Comparison of ENCODE assay signal across 2 cellular contexts in the genomic region with DNA sequence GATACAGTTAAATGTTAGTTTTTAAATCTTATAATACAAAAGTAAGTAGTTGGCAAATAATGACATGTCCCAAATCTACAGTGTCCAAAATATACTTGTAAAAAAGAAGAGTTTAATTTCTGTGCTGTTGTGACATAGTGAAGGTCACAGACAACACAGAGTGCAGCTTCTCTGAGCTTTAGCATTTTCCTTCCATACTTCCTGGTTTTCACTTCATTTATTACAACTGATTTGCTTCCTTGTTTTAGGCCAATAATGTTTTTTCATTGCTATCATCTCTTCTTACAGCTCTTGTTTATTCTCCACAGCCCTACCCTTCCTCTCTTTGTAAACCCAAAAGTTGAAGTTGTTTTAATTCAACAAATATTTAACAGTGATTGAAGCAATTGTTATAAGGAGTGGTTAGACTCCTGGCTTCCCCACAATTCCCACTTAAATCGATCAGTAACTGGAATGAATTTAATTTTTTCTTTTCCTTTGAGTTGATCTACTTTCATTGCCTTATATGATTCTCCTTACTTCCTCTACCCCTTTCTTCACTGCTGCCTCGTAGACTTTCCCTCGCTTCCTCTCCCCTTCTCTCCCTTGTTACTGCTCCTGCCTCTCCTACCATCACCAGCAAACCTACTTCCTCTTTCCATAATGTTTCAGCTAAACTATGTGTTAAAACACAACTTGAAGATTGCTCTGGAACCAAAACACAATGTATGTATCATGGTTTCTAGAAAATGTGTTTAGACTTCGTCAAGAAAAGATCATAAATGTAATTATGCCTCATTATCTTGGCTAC.
TF ChIP-seq lines count a peak whose summit lies in the region.

No MANE protein-coding gene starts in this region.

TF ChIP-seq in HCT116, 20 proteins besides CTCF, POLR2A, EP300 and RAD21:
- no peak for TF ChIP-seq YY1 (IDR thresholded peaks at IDR 0.05; ENCODE audit: extremely low read depth, insufficient replicate concordance, low read depth, low read length)

TF ChIP-seq in WTC11, 78 proteins besides CTCF, POLR2A, EP300 and RAD21:
- TF ChIP-seq PRRX2 (CRISPR knock-in tag; IDR thresholded peaks at IDR 0.05) = no peak
- TF ChIP-seq FOXP1 (CRISPR knock-in tag; IDR thresholded peaks at IDR 0.05; ENCODE audit: borderline replicate concordance) = no peak
- no peak for TF ChIP-seq ZNF219 (CRISPR knock-in tag; IDR thresholded peaks at IDR 0.05; ENCODE audit: borderline replicate concordance)
- TF ChIP-seq NFYB (CRISPR knock-in tag; conservative IDR thresholded peaks at IDR 0.05; ENCODE audit: low read depth) = no peak
- no peak for TF ChIP-seq JUN (CRISPR knock-in tag; IDR thresholded peaks at IDR 0.05)
- no peak for TF ChIP-seq SP1 (CRISPR knock-in tag; conservative IDR thresholded peaks at IDR 0.05)
- TF ChIP-seq, protein P1, sequence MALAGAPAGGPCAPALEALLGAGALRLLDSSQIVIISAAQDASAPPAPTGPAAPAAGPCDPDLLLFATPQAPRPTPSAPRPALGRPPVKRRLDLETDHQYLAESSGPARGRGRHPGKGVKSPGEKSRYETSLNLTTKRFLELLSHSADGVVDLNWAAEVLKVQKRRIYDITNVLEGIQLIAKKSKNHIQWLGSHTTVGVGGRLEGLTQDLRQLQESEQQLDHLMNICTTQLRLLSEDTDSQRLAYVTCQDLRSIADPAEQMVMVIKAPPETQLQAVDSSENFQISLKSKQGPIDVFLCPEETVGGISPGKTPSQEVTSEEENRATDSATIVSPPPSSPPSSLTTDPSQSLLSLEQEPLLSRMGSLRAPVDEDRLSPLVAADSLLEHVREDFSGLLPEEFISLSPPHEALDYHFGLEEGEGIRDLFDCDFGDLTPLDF (CRISPR knock-in tag; IDR thresholded peaks at IDR 0.05) = no peak
- no peak for TF ChIP-seq KAT7 (CRISPR knock-in tag; IDR thresholded peaks at IDR 0.05; ENCODE audit: borderline replicate concordance)
- TF ChIP-seq EMX1 (CRISPR knock-in tag; IDR thresholded peaks at IDR 0.05) = no peak
- TF ChIP-seq, protein P2, sequence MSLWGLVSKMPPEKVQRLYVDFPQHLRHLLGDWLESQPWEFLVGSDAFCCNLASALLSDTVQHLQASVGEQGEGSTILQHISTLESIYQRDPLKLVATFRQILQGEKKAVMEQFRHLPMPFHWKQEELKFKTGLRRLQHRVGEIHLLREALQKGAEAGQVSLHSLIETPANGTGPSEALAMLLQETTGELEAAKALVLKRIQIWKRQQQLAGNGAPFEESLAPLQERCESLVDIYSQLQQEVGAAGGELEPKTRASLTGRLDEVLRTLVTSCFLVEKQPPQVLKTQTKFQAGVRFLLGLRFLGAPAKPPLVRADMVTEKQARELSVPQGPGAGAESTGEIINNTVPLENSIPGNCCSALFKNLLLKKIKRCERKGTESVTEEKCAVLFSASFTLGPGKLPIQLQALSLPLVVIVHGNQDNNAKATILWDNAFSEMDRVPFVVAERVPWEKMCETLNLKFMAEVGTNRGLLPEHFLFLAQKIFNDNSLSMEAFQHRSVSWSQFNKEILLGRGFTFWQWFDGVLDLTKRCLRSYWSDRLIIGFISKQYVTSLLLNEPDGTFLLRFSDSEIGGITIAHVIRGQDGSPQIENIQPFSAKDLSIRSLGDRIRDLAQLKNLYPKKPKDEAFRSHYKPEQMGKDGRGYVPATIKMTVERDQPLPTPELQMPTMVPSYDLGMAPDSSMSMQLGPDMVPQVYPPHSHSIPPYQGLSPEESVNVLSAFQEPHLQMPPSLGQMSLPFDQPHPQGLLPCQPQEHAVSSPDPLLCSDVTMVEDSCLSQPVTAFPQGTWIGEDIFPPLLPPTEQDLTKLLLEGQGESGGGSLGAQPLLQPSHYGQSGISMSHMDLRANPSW (CRISPR knock-in tag; conservative IDR thresholded peaks at IDR 0.05; ENCODE audit: low read depth) = no peak
- no peak for TF ChIP-seq PRDM15 (CRISPR knock-in tag; IDR thresholded peaks at IDR 0.05)
- TF ChIP-seq HMGA2 (CRISPR knock-in tag; IDR thresholded peaks at IDR 0.05) = no peak
